ENCODE assay signal across 1 cellular context in genomic region chr19:35136231-35136630, GRCh38.
A peak's percentile ranks its signal among the peaks of the same experiment; 100 is the strongest.
TF ChIP-seq lines count a peak whose summit lies in the region.

No MANE protein-coding gene starts in this region.

TF ChIP-seq in HepG2, 621 proteins besides CTCF, POLR2A, EP300 and RAD21:
- TF ChIP-seq SMAD1 (CRISPR knock-in tag; IDR thresholded peaks at IDR 0.05; ENCODE audit: borderline replicate concordance, low read depth) (0 out of 2 replicates have a peak, but pooled peaks have one; percentile 9), ZMYM3 (CRISPR knock-in tag; IDR thresholded peaks at IDR 0.05) (peak; percentile 80; the same call in 1 of the 2 replicates), ZNF605 (CRISPR knock-in tag; IDR thresholded peaks at IDR 0.05) (peak; percentile 28; the same call in 1 of the 2 replicates), ZNF629 (CRISPR knock-in tag; conservative IDR thresholded peaks at IDR 0.05) (peak; percentile 92), ADNP (CRISPR knock-in tag; IDR thresholded peaks at IDR 0.05) (0 out of 2 replicates have a peak, but pooled peaks have one; percentile 50), ZNF446 (CRISPR knock-in tag; IDR thresholded peaks at IDR 0.05) (no peak), ZNF556 (CRISPR knock-in tag; IDR thresholded peaks at IDR 0.05; ENCODE audit: borderline replicate concordance) (0 out of 2 replicates have a peak, but pooled peaks have one; percentile 2), ZNF775 (CRISPR knock-in tag; IDR thresholded peaks at IDR 0.05; ENCODE audit: borderline replicate concordance) (no peak)
- TF ChIP-seq, protein P1, sequence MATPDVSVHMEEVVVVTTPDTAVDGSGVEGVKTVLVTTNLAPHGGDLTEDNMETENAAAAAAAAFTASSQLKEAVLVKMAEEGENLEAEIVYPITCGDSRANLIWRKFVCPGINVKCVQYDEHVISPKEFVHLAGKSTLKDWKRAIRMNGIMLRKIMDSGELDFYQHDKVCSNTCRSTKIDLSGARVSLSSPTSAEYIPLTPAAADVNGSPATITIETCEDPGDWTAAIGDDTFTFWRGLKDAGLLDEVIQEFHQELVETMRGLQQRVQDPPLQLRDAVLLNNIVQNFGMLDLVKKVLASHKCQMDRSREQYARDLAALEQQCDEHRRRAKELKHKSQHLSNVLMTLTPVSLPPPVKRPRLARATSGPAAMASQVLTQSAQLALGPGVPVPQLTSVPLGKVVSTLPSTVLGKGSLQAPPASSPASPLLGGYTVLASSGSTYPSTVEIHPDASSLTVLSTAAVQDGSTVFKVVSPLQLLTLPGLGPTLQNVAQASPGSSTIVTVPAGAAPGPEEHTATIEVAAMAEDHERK (CRISPR knock-in tag; IDR thresholded peaks at IDR 0.05; ENCODE audit: low read depth), result no peak
